20 cellular contexts compared by ENCODE assay signal in the genomic region with DNA sequence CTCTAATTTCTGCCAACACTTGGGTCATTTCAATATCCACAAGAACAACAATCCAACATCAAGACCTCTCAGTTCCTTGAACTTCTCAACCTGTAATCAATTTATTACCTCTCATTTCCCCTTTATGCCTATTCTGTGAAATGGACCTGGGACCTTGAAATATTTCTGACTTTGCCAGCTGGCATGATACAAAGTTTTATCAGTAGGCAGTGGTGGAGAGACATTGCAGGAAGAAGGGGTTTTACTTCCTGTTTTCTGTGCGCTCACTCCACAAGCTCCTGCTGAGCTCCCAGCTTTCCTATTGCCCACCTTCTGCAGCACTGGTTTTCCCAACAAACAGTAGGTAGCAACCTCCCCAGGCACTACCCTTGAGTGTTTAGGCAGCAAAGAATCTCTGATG. TPM values are rescaled to one million over a fixed set of nuclear protein-coding genes. Genes with fewer than 3 reads are reported as not detected.
A peak's percentile ranks its signal among the peaks of the same experiment; 100 is the strongest.
DNase-seq lines count a peak whose midpoint lies in the region; ATAC-seq and TF ChIP-seq lines count a peak whose summit lies in the region.
"Had no signal": no experiment of that assay in that cellular context is flagged by ENCODE, and none has a peak within 500 bp of the region (broad histone marks: within the 10 kb centered on the region; RNA-seq: fewer than 3 reads in every experiment).

No MANE protein-coding gene starts in this region.

- no peaks in the 10 kb centered on the region for H4K20me1 ChIP-seq in OCI-LY7 (ENCODE audit: insufficient read depth, low read length)

- peak overlapping the region; percentile 30 for H3K27ac Mint-ChIP-seq in CD4-positive, alpha-beta T cell
- H3K27ac Mint-ChIP-seq in activated naive CD8-positive, alpha-beta T cell treated with anti-CD3 and anti-CD28 coated beads for 36 hours, result peak overlapping the region; percentile 20
- H3K27ac Mint-ChIP-seq: stimulated activated naive B cell treated with anti-CD40 and anti-IgM and Interleukin-4, amounts not matched to agents 10 μg/mL and 1 μg/mL and 100 μg/mL, for 72 hours; type B pancreatic cell had no signal

- DNase-seq in CD4-positive, alpha-beta T cell, result no peak
- DNase-seq in OCI-LY7 (ENCODE audit: low spot score) (no peak), pons (ENCODE audit: low spot score) (no peak), omental fat pad (ENCODE audit: low spot score) (no peak), NCI-H526 treated with DMSO at 0.1 percent for 48 hours (lab: John Stamatoyannopoulos, UW) (no peak)
- no peak for DNase-seq in activated naive CD8-positive, alpha-beta T cell treated with anti-CD3 and anti-CD28 coated beads for 36 hours
- DNase-seq: activated CD8-positive, alpha-beta memory T cell treated with anti-CD3 and anti-CD28 coated beads for 24 hours; activated gamma-delta T cell treated with Interleukin-2 at 50 U/mL for 16 hours; AML-193; foreskin keratinocyte; kidney glomerular epithelial cell; NCI-H1436; SJCRH30; stimulated activated CD4-positive, alpha-beta T cell treated with anti-CD3 and anti-CD28 coated beads, Interleukin-12 subunit alpha, Interleukin-12 subunit beta, amount 100 ng/mL, for 4 hours; stimulated activated naive B cell treated with anti-CD40 and anti-IgM and Interleukin-4, amounts not matched to agents 10 μg/mL and 1 μg/mL and 100 μg/mL, for 72 hours had no signal

- H3K9me3 Mint-ChIP-seq in CD4-positive, alpha-beta T cell, result no peaks in the 10 kb centered on the region
- no peaks in the 10 kb centered on the region for H3K9me3 Mint-ChIP-seq in activated naive CD8-positive, alpha-beta T cell treated with anti-CD3 and anti-CD28 coated beads for 36 hours
- H3K9me3 Mint-ChIP-seq: stimulated activated naive B cell treated with anti-CD40 and anti-IgM and Interleukin-4, amounts not matched to agents 10 μg/mL and 1 μg/mL and 100 μg/mL, for 72 hours; type B pancreatic cell had no signal

- H3K9me3 ChIP-seq in CD4-positive, alpha-beta T cell (ENCODE audit: control insufficient read depth, low read length), result no peaks in the 10 kb centered on the region
- H3K9me3 ChIP-seq in HEK293 (ENCODE audit: control insufficient read depth, insufficient read depth, low read depth, low read length), result no peaks in the 10 kb centered on the region
- H3K9me3 ChIP-seq in OCI-LY7 (ENCODE audit: low read length), result no peaks in the 10 kb centered on the region
- H3K9me3 ChIP-seq: SJCRH30 had no signal

- no peaks in the 10 kb centered on the region for H3K9me2 ChIP-seq in OCI-LY7 (ENCODE audit: insufficient read depth, low read length)

- H3K27me3 ChIP-seq in CD4-positive, alpha-beta T cell (ENCODE audit: control insufficient read depth, insufficient read depth, low read length), result no peaks in the 10 kb centered on the region
- H3K27me3 ChIP-seq: foreskin keratinocyte, SJCRH30 had no signal

- H3K79me2 ChIP-seq in OCI-LY7 (ENCODE audit: insufficient read depth, low read depth, low read length), result peaks cover 14% of the 10 kb centered on the region; the same call in 1 of the 2 replicates

- BruUV-seq in OCI-LY7 (replicated peaks; lab: Mats Ljungman, UMichigan), result no TSS peak

- H3K4me3 ChIP-seq in HEK293 (ENCODE audit: low read depth, low read length) (no peak overlapping the region), OCI-LY7 (ENCODE audit: low read depth, low read length, poor library complexity, severe bottlenecking) (no peak overlapping the region)
- H3K4me3 ChIP-seq: coronary artery, SJCRH30 had no signal

- POLR2A ChIA-PET in CD4-positive, alpha-beta T cell (lab: Charles Lee), result interaction anchor here (0.8 to 2.3 kb wide), 3 partner anchors 16 to 96 kb away, joined by 3 to 7 read pairs (median 4); a partner anchor contains a TSS
- POLR2A ChIA-PET in HEK293 (lab: Yijun Ruan, JAX) (no interaction called here), OCI-LY7 (lab: Charles Lee) (no interaction called here)

- H3K36me3 Mint-ChIP-seq in CD4-positive, alpha-beta T cell (ENCODE audit: low read depth), result peaks cover 17% of the 10 kb centered on the region
- peaks cover 1% of the 10 kb centered on the region for H3K36me3 Mint-ChIP-seq in activated naive CD8-positive, alpha-beta T cell treated with anti-CD3 and anti-CD28 coated beads for 36 hours
- H3K36me3 Mint-ChIP-seq: stimulated activated naive B cell treated with anti-CD40 and anti-IgM and Interleukin-4, amounts not matched to agents 10 μg/mL and 1 μg/mL and 100 μg/mL, for 72 hours; type B pancreatic cell had no signal

- H3K27ac ChIP-seq in CD4-positive, alpha-beta T cell (ENCODE audit: low read depth, low read length), result no peak overlapping the region
- no peak overlapping the region for H3K27ac ChIP-seq in HEK293 (ENCODE audit: extremely low read depth, low read depth, low read length)
- peak overlapping the region; percentile 30 for H3K27ac ChIP-seq in OCI-LY7 (ENCODE audit: low read depth, low read length, poor library complexity, severe bottlenecking)
- H3K27ac ChIP-seq: coronary artery, foreskin keratinocyte, SJCRH30 had no signal

- H3K27me3 Mint-ChIP-seq in CD4-positive, alpha-beta T cell, result no peaks in the 10 kb centered on the region
- no peaks in the 10 kb centered on the region for H3K27me3 Mint-ChIP-seq in activated naive CD8-positive, alpha-beta T cell treated with anti-CD3 and anti-CD28 coated beads for 36 hours
- H3K27me3 Mint-ChIP-seq: stimulated activated naive B cell treated with anti-CD40 and anti-IgM and Interleukin-4, amounts not matched to agents 10 μg/mL and 1 μg/mL and 100 μg/mL, for 72 hours; type B pancreatic cell had no signal

- H3K4me3 Mint-ChIP-seq in CD4-positive, alpha-beta T cell, result no peak overlapping the region
- H3K4me3 Mint-ChIP-seq in activated naive CD8-positive, alpha-beta T cell treated with anti-CD3 and anti-CD28 coated beads for 36 hours, result peak overlapping the region; percentile 45
- H3K4me3 Mint-ChIP-seq: neural crest cell; stimulated activated naive B cell treated with anti-CD40 and anti-IgM and Interleukin-4, amounts not matched to agents 10 μg/mL and 1 μg/mL and 100 μg/mL, for 72 hours; type B pancreatic cell had no signal

- H3K4me1 ChIP-seq in HEK293 (ENCODE audit: control insufficient read depth, insufficient read depth, low read length) (no peaks in the 10 kb centered on the region), OCI-LY7 (ENCODE audit: insufficient read depth, low read length, poor library complexity, severe bottlenecking) (peaks cover 36% of the 10 kb centered on the region)
- H3K4me1 ChIP-seq: foreskin keratinocyte, SJCRH30 had no signal

- H3K36me3 ChIP-seq in HEK293 (ENCODE audit: control insufficient read depth in 2 of 2, insufficient read depth in 1 of 2, low read length in 2 of 2), result no peaks in the 10 kb centered on the region
- H3K36me3 ChIP-seq in OCI-LY7 (ENCODE audit: insufficient read depth, low read length), result no peaks in the 10 kb centered on the region
- H3K36me3 ChIP-seq: SJCRH30 had no signal

- H2AFZ ChIP-seq in OCI-LY7 (ENCODE audit: low read length), result peak overlapping the region; percentile 58; the same call in 1 of the 2 replicates

- CTCF ChIA-PET in CD4-positive, alpha-beta T cell (lab: Charles Lee), result no interaction called here
- CTCF ChIA-PET in HEK293 (lab: Yijun Ruan, JAX) (no interaction called here), OCI-LY7 (lab: Charles Lee; ENCODE audit: unreplicated experiment) (no interaction called here)

- no peak for ATAC-seq in CD4-positive, alpha-beta T cell (ENCODE audit: poor library complexity)
- no peak for ATAC-seq in omental fat pad (ENCODE audit: low FRiP score)
- no peak for ATAC-seq in HG03432 (IDR thresholded peaks at IDR 0.05; ENCODE audit: unreplicated experiment)
- ATAC-seq: foreskin keratinocyte had no signal

- H3K4me1 Mint-ChIP-seq in CD4-positive, alpha-beta T cell (ENCODE audit: low read depth), result peaks cover 49% of the 10 kb centered on the region
- peaks cover 32% of the 10 kb centered on the region for H3K4me1 Mint-ChIP-seq in activated naive CD8-positive, alpha-beta T cell treated with anti-CD3 and anti-CD28 coated beads for 36 hours
- H3K4me1 Mint-ChIP-seq: neural crest cell had no signal

- intact Hi-C loops in CD4-positive, alpha-beta T cell (cut with DNase I, micrococcal nuclease), result loop anchor here in 1 of 2 experiments (5.0 kb wide), 1 partner anchor 37 kb away; no protein-coding TSS in a partner anchor
- intact Hi-C loops in OCI-LY7 (cut with micrococcal nuclease; ENCODE audit: unreplicated experiment), result loop anchor here (5.0 to 10.0 kb wide), 2 partner anchors 287 to 809 kb away; a partner anchor contains a TSS

- peak overlapping the region; percentile 7 for H3K4me2 ChIP-seq in OCI-LY7 (ENCODE audit: low read length)

- no peak for TF ChIP-seq CTCF in CD4-positive, alpha-beta T cell (IDR thresholded peaks at IDR 0.05)
- no peak for TF ChIP-seq CTCF in HEK293 (tag by site-specific recombination; IDR thresholded peaks at IDR 0.05)
- TF ChIP-seq CTCF in OCI-LY7 (conservative IDR thresholded peaks at IDR 0.05; ENCODE audit: low read length), result no peak
- TF ChIP-seq CTCF in omental fat pad (IDR thresholded peaks at IDR 0.05), result no peak

TF ChIP-seq in HEK293, 187 proteins besides CTCF, POLR2A, EP300 and RAD21 (continues in another document):
- TF ChIP-seq, protein P1, sequence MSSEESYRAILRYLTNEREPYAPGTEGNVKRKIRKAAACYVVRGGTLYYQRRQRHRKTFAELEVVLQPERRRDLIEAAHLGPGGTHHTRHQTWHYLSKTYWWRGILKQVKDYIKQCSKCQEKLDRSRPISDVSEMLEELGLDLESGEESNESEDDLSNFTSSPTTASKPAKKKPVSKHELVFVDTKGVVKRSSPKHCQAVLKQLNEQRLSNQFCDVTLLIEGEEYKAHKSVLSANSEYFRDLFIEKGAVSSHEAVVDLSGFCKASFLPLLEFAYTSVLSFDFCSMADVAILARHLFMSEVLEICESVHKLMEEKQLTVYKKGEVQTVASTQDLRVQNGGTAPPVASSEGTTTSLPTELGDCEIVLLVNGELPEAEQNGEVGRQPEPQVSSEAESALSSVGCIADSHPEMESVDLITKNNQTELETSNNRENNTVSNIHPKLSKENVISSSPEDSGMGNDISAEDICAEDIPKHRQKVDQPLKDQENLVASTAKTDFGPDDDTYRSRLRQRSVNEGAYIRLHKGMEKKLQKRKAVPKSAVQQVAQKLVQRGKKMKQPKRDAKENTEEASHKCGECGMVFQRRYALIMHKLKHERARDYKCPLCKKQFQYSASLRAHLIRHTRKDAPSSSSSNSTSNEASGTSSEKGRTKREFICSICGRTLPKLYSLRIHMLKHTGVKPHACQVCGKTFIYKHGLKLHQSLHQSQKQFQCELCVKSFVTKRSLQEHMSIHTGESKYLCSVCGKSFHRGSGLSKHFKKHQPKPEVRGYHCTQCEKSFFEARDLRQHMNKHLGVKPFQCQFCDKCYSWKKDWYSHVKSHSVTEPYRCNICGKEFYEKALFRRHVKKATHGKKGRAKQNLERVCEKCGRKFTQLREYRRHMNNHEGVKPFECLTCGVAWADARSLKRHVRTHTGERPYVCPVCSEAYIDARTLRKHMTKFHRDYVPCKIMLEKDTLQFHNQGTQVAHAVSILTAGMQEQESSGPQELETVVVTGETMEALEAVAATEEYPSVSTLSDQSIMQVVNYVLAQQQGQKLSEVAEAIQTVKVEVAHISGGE (tag by site-specific recombination; conservative IDR thresholded peaks at IDR 0.05; ENCODE audit: low read depth), result peak; percentile 23; the same call in 1 of the 2 replicates

RNA-seq across cellular contexts. Expression of a gene that starts 3.5 kb away (rescaled TPM):
- total RNA-seq in CD4-positive, alpha-beta T cell, result 10 to 100 TPM; 43.3 to 45.3 TPM
- total RNA-seq in OCI-LY7 (2014; rRNA removed; shearing (Covaris generic)), result 50.8 and 52.3 TPM in 2 replicates
- 64.5 and 79.5 TPM in 2 replicates for total RNA-seq in OCI-LY7 (2022)
- total RNA-seq in activated naive CD8-positive, alpha-beta T cell treated with anti-CD3 and anti-CD28 coated beads for 36 hours, result 10 to 100 TPM; 34.4 to 34.5 TPM
- 100 to 1,000 TPM in 1 of 4 donors, 10 to 100 TPM in 3; 38.8 to 150 (median 57.5) TPM for total RNA-seq in omental fat pad
